Comparison of ENCODE assay signal across 1 cellular context in genomic region chr2:42854207-42854818, GRCh38.
TF ChIP-seq lines count a peak whose summit lies in the region.

No MANE protein-coding gene starts in this region.

TF ChIP-seq in HepG2, 621 proteins besides CTCF, POLR2A, EP300 and RAD21 (continued from another document and continues in another):
- no peak for TF ChIP-seq ZBTB2 (CRISPR knock-in tag; IDR thresholded peaks at IDR 0.05; ENCODE audit: low read depth)
- TF ChIP-seq ZKSCAN5 (CRISPR knock-in tag; IDR thresholded peaks at IDR 0.05) = peak; percentile 74
- TF ChIP-seq ZNF740 (CRISPR knock-in tag; IDR thresholded peaks at IDR 0.05) = no peak
- TF ChIP-seq ZNF503 (CRISPR knock-in tag; IDR thresholded peaks at IDR 0.05) = no peak
- TF ChIP-seq, protein P1, sequence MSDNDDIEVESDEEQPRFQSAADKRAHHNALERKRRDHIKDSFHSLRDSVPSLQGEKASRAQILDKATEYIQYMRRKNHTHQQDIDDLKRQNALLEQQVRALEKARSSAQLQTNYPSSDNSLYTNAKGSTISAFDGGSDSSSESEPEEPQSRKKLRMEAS (IDR thresholded peaks at IDR 0.05) = peak; percentile 56; the same call in 1 of the 2 replicates
- peak; percentile 54; the same call in 1 of the 2 replicates for TF ChIP-seq ZNF564 (CRISPR knock-in tag; IDR thresholded peaks at IDR 0.05)
- TF ChIP-seq, protein P2, sequence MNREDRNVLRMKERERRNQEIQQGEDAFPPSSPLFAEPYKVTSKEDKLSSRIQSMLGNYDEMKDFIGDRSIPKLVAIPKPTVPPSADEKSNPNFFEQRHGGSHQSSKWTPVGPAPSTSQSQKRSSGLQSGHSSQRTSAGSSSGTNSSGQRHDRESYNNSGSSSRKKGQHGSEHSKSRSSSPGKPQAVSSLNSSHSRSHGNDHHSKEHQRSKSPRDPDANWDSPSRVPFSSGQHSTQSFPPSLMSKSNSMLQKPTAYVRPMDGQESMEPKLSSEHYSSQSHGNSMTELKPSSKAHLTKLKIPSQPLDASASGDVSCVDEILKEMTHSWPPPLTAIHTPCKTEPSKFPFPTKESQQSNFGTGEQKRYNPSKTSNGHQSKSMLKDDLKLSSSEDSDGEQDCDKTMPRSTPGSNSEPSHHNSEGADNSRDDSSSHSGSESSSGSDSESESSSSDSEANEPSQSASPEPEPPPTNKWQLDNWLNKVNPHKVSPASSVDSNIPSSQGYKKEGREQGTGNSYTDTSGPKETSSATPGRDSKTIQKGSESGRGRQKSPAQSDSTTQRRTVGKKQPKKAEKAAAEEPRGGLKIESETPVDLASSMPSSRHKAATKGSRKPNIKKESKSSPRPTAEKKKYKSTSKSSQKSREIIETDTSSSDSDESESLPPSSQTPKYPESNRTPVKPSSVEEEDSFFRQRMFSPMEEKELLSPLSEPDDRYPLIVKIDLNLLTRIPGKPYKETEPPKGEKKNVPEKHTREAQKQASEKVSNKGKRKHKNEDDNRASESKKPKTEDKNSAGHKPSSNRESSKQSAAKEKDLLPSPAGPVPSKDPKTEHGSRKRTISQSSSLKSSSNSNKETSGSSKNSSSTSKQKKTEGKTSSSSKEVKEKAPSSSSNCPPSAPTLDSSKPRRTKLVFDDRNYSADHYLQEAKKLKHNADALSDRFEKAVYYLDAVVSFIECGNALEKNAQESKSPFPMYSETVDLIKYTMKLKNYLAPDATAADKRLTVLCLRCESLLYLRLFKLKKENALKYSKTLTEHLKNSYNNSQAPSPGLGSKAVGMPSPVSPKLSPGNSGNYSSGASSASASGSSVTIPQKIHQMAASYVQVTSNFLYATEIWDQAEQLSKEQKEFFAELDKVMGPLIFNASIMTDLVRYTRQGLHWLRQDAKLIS (CRISPR knock-in tag; IDR thresholded peaks at IDR 0.05) = no peak
- TF ChIP-seq ZFP62 (CRISPR knock-in tag; IDR thresholded peaks at IDR 0.05) = no peak
- TF ChIP-seq, protein P3, sequence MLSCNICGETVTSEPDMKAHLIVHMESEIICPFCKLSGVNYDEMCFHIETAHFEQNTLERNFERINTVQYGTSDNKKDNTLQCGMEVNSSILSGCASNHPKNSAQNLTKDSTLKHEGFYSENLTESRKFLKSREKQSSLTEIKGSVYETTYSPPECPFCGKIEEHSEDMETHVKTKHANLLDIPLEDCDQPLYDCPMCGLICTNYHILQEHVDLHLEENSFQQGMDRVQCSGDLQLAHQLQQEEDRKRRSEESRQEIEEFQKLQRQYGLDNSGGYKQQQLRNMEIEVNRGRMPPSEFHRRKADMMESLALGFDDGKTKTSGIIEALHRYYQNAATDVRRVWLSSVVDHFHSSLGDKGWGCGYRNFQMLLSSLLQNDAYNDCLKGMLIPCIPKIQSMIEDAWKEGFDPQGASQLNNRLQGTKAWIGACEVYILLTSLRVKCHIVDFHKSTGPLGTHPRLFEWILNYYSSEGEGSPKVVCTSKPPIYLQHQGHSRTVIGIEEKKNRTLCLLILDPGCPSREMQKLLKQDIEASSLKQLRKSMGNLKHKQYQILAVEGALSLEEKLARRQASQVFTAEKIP (CRISPR knock-in tag; IDR thresholded peaks at IDR 0.05; ENCODE audit: borderline replicate concordance) = no peak
- no peak for TF ChIP-seq BRCA1 (CRISPR knock-in tag; IDR thresholded peaks at IDR 0.05)
- TF ChIP-seq ZNF75D (CRISPR knock-in tag; IDR thresholded peaks at IDR 0.05; ENCODE audit: borderline replicate concordance) = no peak
- TF ChIP-seq AGO1 (IDR thresholded peaks at IDR 0.05; ENCODE audit: low read depth, low read length, poor library complexity, severe bottlenecking) = no peak
- 0 out of 2 replicates have a peak, but pooled peaks have one; percentile 25 for TF ChIP-seq MAFG (CRISPR knock-in tag; IDR thresholded peaks at IDR 0.05)
- TF ChIP-seq KAT2B (IDR thresholded peaks at IDR 0.05; ENCODE audit: borderline replicate concordance, low read depth, low read length) = no peak
- TF ChIP-seq ZNF337 (CRISPR knock-in tag; IDR thresholded peaks at IDR 0.05; ENCODE audit: borderline replicate concordance, low read depth) = 0 out of 2 replicates have a peak, but pooled peaks have one; percentile 49
- TF ChIP-seq, protein P4, sequence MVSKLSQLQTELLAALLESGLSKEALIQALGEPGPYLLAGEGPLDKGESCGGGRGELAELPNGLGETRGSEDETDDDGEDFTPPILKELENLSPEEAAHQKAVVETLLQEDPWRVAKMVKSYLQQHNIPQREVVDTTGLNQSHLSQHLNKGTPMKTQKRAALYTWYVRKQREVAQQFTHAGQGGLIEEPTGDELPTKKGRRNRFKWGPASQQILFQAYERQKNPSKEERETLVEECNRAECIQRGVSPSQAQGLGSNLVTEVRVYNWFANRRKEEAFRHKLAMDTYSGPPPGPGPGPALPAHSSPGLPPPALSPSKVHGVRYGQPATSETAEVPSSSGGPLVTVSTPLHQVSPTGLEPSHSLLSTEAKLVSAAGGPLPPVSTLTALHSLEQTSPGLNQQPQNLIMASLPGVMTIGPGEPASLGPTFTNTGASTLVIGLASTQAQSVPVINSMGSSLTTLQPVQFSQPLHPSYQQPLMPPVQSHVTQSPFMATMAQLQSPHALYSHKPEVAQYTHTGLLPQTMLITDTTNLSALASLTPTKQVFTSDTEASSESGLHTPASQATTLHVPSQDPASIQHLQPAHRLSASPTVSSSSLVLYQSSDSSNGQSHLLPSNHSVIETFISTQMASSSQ (IDR thresholded peaks at IDR 0.05; ENCODE audit: low read depth) = no peak
- TF ChIP-seq, protein P4 (CRISPR knock-in tag; IDR thresholded peaks at IDR 0.05; ENCODE audit: borderline replicate concordance) = peak; percentile 25; the same call in 1 of the 2 replicates
- no peak for TF ChIP-seq ZNF550 (CRISPR knock-in tag; IDR thresholded peaks at IDR 0.05; ENCODE audit: borderline replicate concordance)
- TF ChIP-seq SNAPC2 (CRISPR knock-in tag; IDR thresholded peaks at IDR 0.05) = peak; percentile 40; the same call in 1 of the 2 replicates
- no peak for TF ChIP-seq MTF2 (CRISPR knock-in tag; IDR thresholded peaks at IDR 0.05; ENCODE audit: borderline replicate concordance)
- no peak for TF ChIP-seq ZNF557 (CRISPR knock-in tag; IDR thresholded peaks at IDR 0.05)
- TF ChIP-seq, protein P5, sequence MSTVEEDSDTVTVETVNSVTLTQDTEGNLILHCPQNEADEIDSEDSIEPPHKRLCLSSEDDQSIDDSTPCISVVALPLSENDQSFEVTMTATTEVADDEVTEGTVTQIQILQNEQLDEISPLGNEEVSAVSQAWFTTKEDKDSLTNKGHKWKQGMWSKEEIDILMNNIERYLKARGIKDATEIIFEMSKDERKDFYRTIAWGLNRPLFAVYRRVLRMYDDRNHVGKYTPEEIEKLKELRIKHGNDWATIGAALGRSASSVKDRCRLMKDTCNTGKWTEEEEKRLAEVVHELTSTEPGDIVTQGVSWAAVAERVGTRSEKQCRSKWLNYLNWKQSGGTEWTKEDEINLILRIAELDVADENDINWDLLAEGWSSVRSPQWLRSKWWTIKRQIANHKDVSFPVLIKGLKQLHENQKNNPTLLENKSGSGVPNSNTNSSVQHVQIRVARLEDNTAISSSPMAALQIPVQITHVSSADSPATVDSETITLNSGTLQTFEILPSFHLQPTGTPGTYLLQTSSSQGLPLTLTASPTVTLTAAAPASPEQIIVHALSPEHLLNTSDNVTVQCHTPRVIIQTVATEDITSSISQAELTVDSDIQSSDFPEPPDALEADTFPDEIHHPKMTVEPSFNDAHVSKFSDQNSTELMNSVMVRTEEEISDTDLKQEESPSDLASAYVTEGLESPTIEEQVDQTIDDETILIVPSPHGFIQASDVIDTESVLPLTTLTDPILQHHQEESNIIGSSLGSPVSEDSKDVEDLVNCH (CRISPR knock-in tag; IDR thresholded peaks at IDR 0.05) = no peak
- TF ChIP-seq ZNF766 (CRISPR knock-in tag; IDR thresholded peaks at IDR 0.05; ENCODE audit: borderline replicate concordance) = no peak
- TF ChIP-seq ZNF484 (CRISPR knock-in tag; IDR thresholded peaks at IDR 0.05; ENCODE audit: borderline replicate concordance, low read depth) = no peak
- no peak; the same call in 1 of the 2 replicates for TF ChIP-seq SAFB2 (CRISPR knock-in tag; IDR thresholded peaks at IDR 0.05; ENCODE audit: borderline replicate concordance, low read depth)
- no peak for TF ChIP-seq TBX3 (IDR thresholded peaks at IDR 0.05; ENCODE audit: borderline replicate concordance)
- TF ChIP-seq ZNF629 (CRISPR knock-in tag; conservative IDR thresholded peaks at IDR 0.05) = no peak
- TF ChIP-seq, protein P6, sequence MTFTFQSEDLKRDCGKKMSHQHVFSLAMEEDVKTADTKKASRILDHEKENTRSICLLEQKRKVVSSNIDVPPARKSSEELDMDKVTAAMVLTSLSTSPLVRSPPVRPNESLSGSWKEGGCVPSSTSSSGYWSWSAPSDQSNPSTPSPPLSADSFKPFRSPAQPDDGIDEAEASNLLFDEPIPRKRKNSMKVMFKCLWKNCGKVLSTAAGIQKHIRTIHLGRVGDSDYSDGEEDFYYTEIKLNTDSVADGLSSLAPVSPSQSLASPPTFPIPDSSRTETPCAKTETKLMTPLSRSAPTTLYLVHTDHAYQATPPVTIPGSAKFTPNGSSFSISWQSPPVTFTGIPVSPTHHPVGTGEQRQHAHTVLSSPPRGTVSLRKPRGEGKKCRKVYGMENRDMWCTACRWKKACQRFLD (CRISPR knock-in tag; IDR thresholded peaks at IDR 0.05; ENCODE audit: borderline replicate concordance) = no peak
- peak; percentile 85 for TF ChIP-seq CCDC6 (CRISPR knock-in tag; IDR thresholded peaks at IDR 0.05)
- no peak for TF ChIP-seq ZFP90 (CRISPR knock-in tag; IDR thresholded peaks at IDR 0.05; ENCODE audit: borderline replicate concordance)
- no peak for TF ChIP-seq ZNF142 (CRISPR knock-in tag; IDR thresholded peaks at IDR 0.05)
- peak; percentile 69 for TF ChIP-seq TARDBP (CRISPR knock-in tag; IDR thresholded peaks at IDR 0.05)
